In the genomic region with DNA sequence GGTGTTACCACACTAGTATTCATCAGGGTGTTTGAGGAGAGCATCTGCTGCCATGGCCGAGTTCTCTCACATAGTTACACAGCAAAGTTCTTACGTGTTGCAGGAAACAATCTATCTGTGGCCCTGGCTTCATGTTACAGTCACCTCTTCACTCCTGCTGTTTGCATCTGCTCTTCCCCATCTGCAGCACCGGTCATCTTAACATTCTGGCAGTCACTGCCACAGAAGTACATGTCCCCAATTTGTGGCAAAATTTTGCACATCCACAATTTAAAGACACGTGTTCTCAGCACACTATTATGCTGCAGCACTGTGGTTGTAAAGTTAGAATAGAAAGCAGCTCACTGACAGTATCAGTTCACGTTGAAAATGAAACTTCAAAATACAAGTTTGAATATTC, we compare ENCODE assay signal across 1 cellular context.
TF ChIP-seq lines count a peak whose summit lies in the region.

No MANE protein-coding gene starts in this region.

TF ChIP-seq in GM12878, 131 proteins besides CTCF, POLR2A, EP300 and RAD21 (continued from another document):
- TF ChIP-seq HSF1 (IDR thresholded peaks at IDR 0.05; ENCODE audit: low read depth, low read length), result no peak
- no peak for TF ChIP-seq SMAD1 (IDR thresholded peaks at IDR 0.05; ENCODE audit: low read depth, partially characterized antibody)
- peak; percentile 75 for TF ChIP-seq RUNX3 (IDR thresholded peaks at IDR 0.05; ENCODE audit: low read length)
- no peak for TF ChIP-seq EED (IDR thresholded peaks at IDR 0.05; ENCODE audit: low read depth)
- no peak for TF ChIP-seq HDAC6 (IDR thresholded peaks at IDR 0.05; ENCODE audit: unreplicated experiment)
- no peak for TF ChIP-seq CEBPZ (IDR thresholded peaks at IDR 0.05; ENCODE audit: low read depth, low read length)
- TF ChIP-seq NFYA (IDR thresholded peaks at IDR 0.05; ENCODE audit: borderline replicate concordance, low read depth, low read length), result no peak
- TF ChIP-seq ETV6 (conservative IDR thresholded peaks at IDR 0.05 in 1 of 2, IDR thresholded peaks at IDR 0.05 in 1 of 2; ENCODE audit: borderline replicate concordance in 1 of 2, low read depth in 1 of 2), result no peak
- no peak for TF ChIP-seq USF1 (IDR thresholded peaks at IDR 0.05; ENCODE audit: borderline replicate concordance, extremely low read length, insufficient read depth, low read depth, low read length)
- TF ChIP-seq ATF7 (IDR thresholded peaks at IDR 0.05; ENCODE audit: low read depth), result peak; percentile 55
- TF ChIP-seq, protein P1, sequence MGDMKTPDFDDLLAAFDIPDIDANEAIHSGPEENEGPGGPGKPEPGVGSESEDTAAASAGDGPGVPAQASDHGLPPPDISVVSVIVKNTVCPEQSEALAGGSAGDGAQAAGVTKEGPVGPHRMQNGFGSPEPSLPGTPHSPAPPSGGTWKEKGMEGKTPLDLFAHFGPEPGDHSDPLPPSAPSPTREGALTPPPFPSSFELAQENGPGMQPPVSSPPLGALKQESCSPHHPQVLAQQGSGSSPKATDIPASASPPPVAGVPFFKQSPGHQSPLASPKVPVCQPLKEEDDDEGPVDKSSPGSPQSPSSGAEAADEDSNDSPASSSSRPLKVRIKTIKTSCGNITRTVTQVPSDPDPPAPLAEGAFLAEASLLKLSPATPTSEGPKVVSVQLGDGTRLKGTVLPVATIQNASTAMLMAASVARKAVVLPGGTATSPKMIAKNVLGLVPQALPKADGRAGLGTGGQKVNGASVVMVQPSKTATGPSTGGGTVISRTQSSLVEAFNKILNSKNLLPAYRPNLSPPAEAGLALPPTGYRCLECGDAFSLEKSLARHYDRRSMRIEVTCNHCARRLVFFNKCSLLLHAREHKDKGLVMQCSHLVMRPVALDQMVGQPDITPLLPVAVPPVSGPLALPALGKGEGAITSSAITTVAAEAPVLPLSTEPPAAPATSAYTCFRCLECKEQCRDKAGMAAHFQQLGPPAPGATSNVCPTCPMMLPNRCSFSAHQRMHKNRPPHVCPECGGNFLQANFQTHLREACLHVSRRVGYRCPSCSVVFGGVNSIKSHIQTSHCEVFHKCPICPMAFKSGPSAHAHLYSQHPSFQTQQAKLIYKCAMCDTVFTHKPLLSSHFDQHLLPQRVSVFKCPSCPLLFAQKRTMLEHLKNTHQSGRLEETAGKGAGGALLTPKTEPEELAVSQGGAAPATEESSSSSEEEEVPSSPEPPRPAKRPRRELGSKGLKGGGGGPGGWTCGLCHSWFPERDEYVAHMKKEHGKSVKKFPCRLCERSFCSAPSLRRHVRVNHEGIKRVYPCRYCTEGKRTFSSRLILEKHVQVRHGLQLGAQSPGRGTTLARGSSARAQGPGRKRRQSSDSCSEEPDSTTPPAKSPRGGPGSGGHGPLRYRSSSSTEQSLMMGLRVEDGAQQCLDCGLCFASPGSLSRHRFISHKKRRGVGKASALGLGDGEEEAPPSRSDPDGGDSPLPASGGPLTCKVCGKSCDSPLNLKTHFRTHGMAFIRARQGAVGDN (IDR thresholded peaks at IDR 0.05), result peak; percentile 92
- 0 out of 2 replicates have a peak, but pooled peaks have one; percentile 32 for TF ChIP-seq ASH2L (IDR thresholded peaks at IDR 0.05; ENCODE audit: borderline replicate concordance, low read depth)
- peak; percentile 62 for TF ChIP-seq SKIL (IDR thresholded peaks at IDR 0.05; ENCODE audit: low read depth, poor library complexity, severe bottlenecking)
- no peak for TF ChIP-seq TCF7 (IDR thresholded peaks at IDR 0.05; ENCODE audit: borderline replicate concordance)
- TF ChIP-seq IKZF1 (conservative IDR thresholded peaks at IDR 0.05), result peak; percentile 40; the same call in 1 of the 2 replicates
